ENCODE assay signal across 10 cellular contexts in the genomic region with DNA sequence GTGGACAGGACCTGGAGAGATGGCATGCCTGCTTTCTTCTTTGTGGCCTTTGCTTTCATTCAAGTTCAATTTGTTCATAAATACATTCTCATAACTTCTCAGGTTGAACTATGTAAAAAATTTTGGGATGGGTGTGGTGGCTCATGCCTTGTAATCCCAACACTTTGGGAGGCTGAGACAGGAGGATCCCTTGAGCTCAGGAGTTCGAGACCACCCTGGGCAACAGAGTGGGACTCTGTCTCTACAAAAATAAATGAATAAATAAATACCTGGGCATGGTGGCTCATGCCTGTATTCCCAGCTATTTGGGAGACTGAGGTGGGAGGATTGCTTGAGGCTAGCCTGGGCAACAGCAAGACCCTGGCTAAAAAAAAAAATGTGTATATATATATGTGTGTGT. TPM values are rescaled to one million over a fixed set of nuclear protein-coding genes. Genes with fewer than 3 reads are reported as not detected.
DNase-seq lines count a peak whose midpoint lies in the region; ATAC-seq and TF ChIP-seq lines count a peak whose summit lies in the region.
"Had no signal": no experiment of that assay in that cellular context is flagged by ENCODE, and none has a peak within 500 bp of the region (broad histone marks: within the 10 kb centered on the region; RNA-seq: fewer than 3 reads in every experiment).

No MANE protein-coding gene starts in this region.

- no peaks in the 10 kb centered on the region for H4K20me1 ChIP-seq in OCI-LY7 (ENCODE audit: insufficient read depth, low read length)

- no peak overlapping the region for H2AFZ ChIP-seq in OCI-LY7 (ENCODE audit: low read length)

- no peaks in the 10 kb centered on the region for H3K36me3 ChIP-seq in BJ (ENCODE audit: control insufficient read depth, insufficient read depth, low read length)
- H3K36me3 ChIP-seq in NT2/D1 (ENCODE audit: insufficient read depth, insufficient read length, low read length): no peaks in the 10 kb centered on the region
- no peaks in the 10 kb centered on the region for H3K36me3 ChIP-seq in ovary
- H3K36me3 ChIP-seq in OCI-LY7 (ENCODE audit: insufficient read depth, low read length): no peaks in the 10 kb centered on the region

- H3K9me3 ChIP-seq in NT2/D1 (ENCODE audit: insufficient read depth, low read length): no peaks in the 10 kb centered on the region
- no peaks in the 10 kb centered on the region for H3K9me3 ChIP-seq in ovary
- H3K9me3 ChIP-seq in OCI-LY7 (ENCODE audit: low read length): no peaks in the 10 kb centered on the region

- TF ChIP-seq CTCF in BJ (IDR thresholded peaks at IDR 0.05; ENCODE audit: insufficient read depth, low read depth, low read length) (no peak), epithelial cell of proximal tubule (conservative IDR thresholded peaks at IDR 0.05; ENCODE audit: low read depth, low read length) (no peak), ovary (IDR thresholded peaks at IDR 0.05) (no peak), OCI-LY7 (conservative IDR thresholded peaks at IDR 0.05; ENCODE audit: low read length) (no peak)

- H3K27me3 ChIP-seq in BJ (ENCODE audit: control insufficient read depth, insufficient read depth, low read length) (no peaks in the 10 kb centered on the region), NT2/D1 (ENCODE audit: insufficient read depth, insufficient read length) (no peaks in the 10 kb centered on the region), ovary (no peaks in the 10 kb centered on the region)

- WGBS in ovary, 3 donors: 76 to 94% (median 85%) methylated on average over 1 of the region's 1 CpG

- DNase-seq in BJ (ENCODE audit: low read depth) (no peak), NT2/D1 (ENCODE audit: low read depth, low spot score) (no peak), epithelial cell of proximal tubule (ENCODE audit: low read depth) (no peak), ovary (no peak), kidney tubule cell (ENCODE audit: low spot score) (no peak), OCI-LY7 (ENCODE audit: low spot score) (no peak)
- DNase-seq: activated CD4-positive, CD25-positive, alpha-beta regulatory T cell treated with anti-CD3 and anti-CD28 coated beads, Interleukin-2, amount 50 U/mL, for 72 hours; NCI-H2029 treated with DMSO at 0.1 percent for 48 hours had no signal

- no peak overlapping the region for H3K4me2 ChIP-seq in OCI-LY7 (ENCODE audit: low read length)

- H3K4me3 ChIP-seq in BJ (ENCODE audit: low read depth, low read length) (peak overlapping the region; percentile 76), NT2/D1 (ENCODE audit: insufficient read length, low read depth) (no peak overlapping the region), epithelial cell of proximal tubule (ENCODE audit: low read depth, low read length) (peak overlapping the region; percentile 90), ovary (peak overlapping the region; percentile 89), OCI-LY7 (ENCODE audit: low read depth, low read length, poor library complexity, severe bottlenecking) (no peak overlapping the region)

- H3K79me2 ChIP-seq in OCI-LY7 (ENCODE audit: insufficient read depth, low read depth, low read length): no peaks in the 10 kb centered on the region

- no peak for ATAC-seq in HG02759 (IDR thresholded peaks at IDR 0.05; ENCODE audit: unreplicated experiment)
- ATAC-seq in GM18873 (IDR thresholded peaks at IDR 0.05; ENCODE audit: low FRiP score, unreplicated experiment): no peak

- BruUV-seq in OCI-LY7 (replicated peaks; lab: Mats Ljungman, UMichigan): no TSS peak

- intact Hi-C loops in ovary (cut with DNase I): no loop called here
- intact Hi-C loops in OCI-LY7 (cut with micrococcal nuclease; ENCODE audit: unreplicated experiment): no loop called here

- TF ChIP-seq EP300 in ovary (IDR thresholded peaks at IDR 0.05): no peak

- POLR2A ChIA-PET in BJ (lab: Charles Lee): no interaction called here
- POLR2A ChIA-PET in OCI-LY7 (lab: Charles Lee): interaction anchor here (0.6 kb wide), 1 partner anchor 1291 kb away, joined by 3 read pairs; no protein-coding TSS in a partner anchor

- no peaks in the 10 kb centered on the region for H3K9me2 ChIP-seq in OCI-LY7 (ENCODE audit: insufficient read depth, low read length)

- peak overlapping the region; percentile 32 for H3K9ac ChIP-seq in NT2/D1 (ENCODE audit: insufficient read length, low read depth)

- H3K27ac ChIP-seq in ovary: peak overlapping the region in 1 of 2 donors; percentile 99
- no peak overlapping the region for H3K27ac ChIP-seq in OCI-LY7 (ENCODE audit: low read depth, low read length, poor library complexity, severe bottlenecking)

- no peaks in the 10 kb centered on the region for H3K4me1 ChIP-seq in NT2/D1 (ENCODE audit: insufficient read depth, insufficient read length)
- peaks cover 16% of the 10 kb centered on the region for H3K4me1 ChIP-seq in ovary (ENCODE audit: insufficient read depth)
- H3K4me1 ChIP-seq in OCI-LY7 (ENCODE audit: insufficient read depth, low read length, poor library complexity, severe bottlenecking): peaks cover 11% of the 10 kb centered on the region

- no peak for TF ChIP-seq POLR2A in ovary (IDR thresholded peaks at IDR 0.05)

- CTCF ChIA-PET in BJ (lab: Yijun Ruan, JAX): interaction anchor here (1.4 kb wide), 1 partner anchor 38 kb away, joined by 3 read pairs; no protein-coding TSS in a partner anchor
- CTCF ChIA-PET in OCI-LY7 (lab: Charles Lee; ENCODE audit: unreplicated experiment): interaction anchor here (0.6 kb wide), 1 partner anchor 495 kb away, joined by 3 read pairs; no protein-coding TSS in a partner anchor

RNA-seq across cellular contexts. Expression of a gene that starts 2.1 kb away (rescaled TPM):
- polyA plus RNA-seq in BJ (2011; rRNA removed): 11.8 and 15.7 TPM in 2 replicates
- polyA minus RNA-seq in BJ (2011; rRNA and poly(A)+ RNA removed): 18.5 and 19.1 TPM in 2 replicates
- 16.6 and 20.9 TPM in 2 replicates for total RNA-seq in epithelial cell of proximal tubule
- total RNA-seq in ovary: 10 to 100 TPM; 34.8 to 44.2 (median 38.0) TPM
- 10 to 100 TPM; 11.5 to 27.7 TPM for polyA plus RNA-seq in ovary
- 2.2 and 3.8 TPM in 2 replicates for total RNA-seq in OCI-LY7 (2014; rRNA removed; shearing (Covaris generic))
- 3.9 and 4.8 TPM in 2 replicates for total RNA-seq in OCI-LY7 (2022)

Comparison
In these comparisons a context has a peak if more than half of its experiments do, and no peak if none do; other contexts are left out.
1. H3K4me3 ChIP-seq: peak in BJ (single experiment), epithelial cell of proximal tubule (single experiment) and ovary (single experiment); none in NT2/D1 (single experiment) and OCI-LY7 (single experiment).